8 cellular contexts compared by ENCODE assay signal in the genomic region with DNA sequence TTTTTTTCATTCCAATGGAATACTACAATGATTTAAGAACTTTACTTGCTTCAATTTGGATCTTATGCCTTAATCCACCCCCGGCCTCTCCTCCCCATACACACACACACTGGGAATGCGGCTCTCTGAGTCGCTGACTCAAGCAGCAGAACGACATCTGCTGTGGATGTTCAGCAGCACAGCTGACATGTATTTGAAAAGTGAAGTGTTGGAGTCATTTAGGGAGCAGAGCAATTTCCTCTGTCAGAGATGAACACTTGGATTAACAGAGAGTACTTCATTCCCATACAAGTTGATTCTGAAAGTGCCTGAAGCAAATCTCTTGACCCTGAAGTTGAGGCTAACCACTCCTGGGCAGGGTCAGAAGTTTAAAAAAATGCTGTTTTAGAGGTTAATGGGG. TPM values are rescaled to one million over a fixed set of nuclear protein-coding genes. Genes with fewer than 3 reads are reported as not detected.
DNase-seq lines count a peak whose midpoint lies in the region; TF ChIP-seq lines count a peak whose summit lies in the region.

No MANE protein-coding gene starts in this region.

- TF ChIP-seq CTCF in SK-N-SH (IDR thresholded peaks at IDR 0.05) (peak; percentile 56), cardiac muscle cell (IDR thresholded peaks at IDR 0.05; ENCODE audit: low read depth, low read length) (peak; percentile 47), Caco-2 (IDR thresholded peaks at IDR 0.05; ENCODE audit: insufficient read depth in 1 of 2, low read depth in 1 of 2, low read length in 1 of 2, severe bottlenecking in 1 of 2, unreplicated experiment in 1 of 2) (no peak)

- H3K36me3 ChIP-seq in SK-N-SH (replicated peaks in 1 of 2; ENCODE audit: control insufficient read depth in 1 of 2, insufficient read depth in 2 of 2, low read length in 1 of 2) (no peaks in the 10 kb centered on the region), cardiac muscle cell (no peaks in the 10 kb centered on the region), Caco-2 (ENCODE audit: control insufficient read depth, insufficient read depth, low read length) (no peaks in the 10 kb centered on the region)
- H3K36me3 ChIP-seq in effector memory CD4-positive, alpha-beta T cell (ENCODE audit: control insufficient read depth, insufficient read depth, low read length): no peaks in the 10 kb centered on the region

- no peaks in the 10 kb centered on the region for H4K20me1 ChIP-seq in SK-N-SH (ENCODE audit: insufficient read depth)

- H3K9me3 ChIP-seq in SK-N-SH (no peaks in the 10 kb centered on the region), cardiac muscle cell (ENCODE audit: low read depth) (no peaks in the 10 kb centered on the region), Caco-2 (no peaks in the 10 kb centered on the region)
- H3K9me3 ChIP-seq in effector memory CD4-positive, alpha-beta T cell (ENCODE audit: control insufficient read depth, low read length): no peaks in the 10 kb centered on the region

- H3K4me1 ChIP-seq in SK-N-SH (ENCODE audit: control insufficient read depth in 1 of 2, insufficient read depth in 2 of 2, low read depth in 1 of 2, low read length in 1 of 2) (peaks cover 6 to 28% of the 10 kb centered on the region in 2 experiments; a peak in 3 of 4 replicates), cardiac muscle cell (ENCODE audit: low read depth) (peaks cover 40% of the 10 kb centered on the region), Caco-2 (peaks cover 18% of the 10 kb centered on the region)
- H3K4me1 ChIP-seq in effector memory CD4-positive, alpha-beta T cell (ENCODE audit: control insufficient read depth, insufficient read depth, low read length, poor library complexity, severe bottlenecking): no peaks in the 10 kb centered on the region

- intact Hi-C loops in Caco-2 (cut with micrococcal nuclease; ENCODE audit: unreplicated experiment): no loop called here

- H3K27ac ChIP-seq in SK-N-SH (ENCODE audit: low read depth in 2 of 2, low read length in 1 of 2) (peak overlapping the region; percentile 56 to 68), cardiac muscle cell (peak overlapping the region; percentile 74)
- H3K27ac ChIP-seq in effector memory CD4-positive, alpha-beta T cell (ENCODE audit: insufficient read depth, low read length, poor library complexity, severe bottlenecking): no peak overlapping the region

- POLR2A ChIA-PET in SK-N-SH (lab: Yijun Ruan, JAX) (interaction anchor here (1.0 kb wide), 1 partner anchor 28 kb away, joined by 5 read pairs; the partner anchor contains the start of gene LAMA4), Caco-2 (lab: Charles Lee) (no interaction called here)

- H3K4me2 ChIP-seq in SK-N-SH: peak overlapping the region; percentile 17; the same call in 1 of the 2 replicates

- TF ChIP-seq RAD21 in SK-N-SH (IDR thresholded peaks at IDR 0.05; ENCODE audit: low read length): peak; percentile 75

- no peaks in the 10 kb centered on the region for H3K36me3 Mint-ChIP-seq in Caco-2 (ENCODE audit: insufficient read depth, unreplicated experiment)

- no peak overlapping the region for H3K27ac Mint-ChIP-seq in Caco-2 (ENCODE audit: unreplicated experiment)

- CTCF ChIA-PET in SK-N-SH (lab: Yijun Ruan, JAX): interaction anchor here (0.6 to 4.7 kb wide), 12 partner anchors 10 to 1228 kb away, joined by 3 to 40 read pairs (median 3); no protein-coding TSS in a partner anchor
- CTCF ChIA-PET in Caco-2 (lab: Charles Lee): interaction anchor here (1.6 kb wide), 1 partner anchor 102 kb away, joined by 5 read pairs; no protein-coding TSS in a partner anchor

- H3K4me3 Mint-ChIP-seq in Caco-2 (ENCODE audit: unreplicated experiment): no peak overlapping the region

- 0% methylated on average over 4 of the region's 4 CpGs for WGBS in SK-N-SH (ENCODE audit: low lambda C conversion rate)

- H3K79me2 ChIP-seq in SK-N-SH (ENCODE audit: insufficient read depth): no peaks in the 10 kb centered on the region

- H3K4me1 Mint-ChIP-seq in Caco-2 (ENCODE audit: low read depth, unreplicated experiment): peaks cover 10% of the 10 kb centered on the region

- peak in 1 of 2 experiments; percentile 51; a peak in 1 of 4 replicates for TF ChIP-seq EP300 in SK-N-SH (IDR thresholded peaks at IDR 0.05; ENCODE audit: borderline replicate concordance in 1 of 2, low read depth in 1 of 2, low read length in 1 of 2)

- no peak overlapping the region for H2AFZ ChIP-seq in SK-N-SH (ENCODE audit: low read depth)

- no peaks in the 10 kb centered on the region for H3K9me3 Mint-ChIP-seq in Caco-2 (ENCODE audit: unreplicated experiment)

- no TSS peak for BruUV-seq in Caco-2 (replicated peaks; lab: Mats Ljungman, UMichigan)

- H3K4me3 ChIP-seq in SK-N-SH (ENCODE audit: low read depth in 2 of 2, low read length in 1 of 2) (no peak overlapping the region), cardiac muscle cell (no peak overlapping the region), Caco-2 (ENCODE audit: low read depth, low read length) (no peak overlapping the region)
- no peak overlapping the region for H3K4me3 ChIP-seq in effector memory CD4-positive, alpha-beta T cell (ENCODE audit: insufficient read depth, low read depth, low read length, poor library complexity, severe bottlenecking)

- H3K27me3 ChIP-seq in SK-N-SH (ENCODE audit: insufficient read depth) (no peaks in the 10 kb centered on the region), cardiac muscle cell (no peaks in the 10 kb centered on the region), Caco-2 (replicated peaks; ENCODE audit: control insufficient read depth, insufficient read depth, low read length) (no peaks in the 10 kb centered on the region)
- H3K27me3 ChIP-seq in effector memory CD4-positive, alpha-beta T cell (replicated peaks; ENCODE audit: control insufficient read depth, insufficient read depth, low read length, poor library complexity, severe bottlenecking): no peaks in the 10 kb centered on the region

- peaks cover 5% of the 10 kb centered on the region for H3F3A ChIP-seq in SK-N-SH (replicated peaks; ENCODE audit: insufficient read depth)

- H3K9me2 ChIP-seq in SK-N-SH: no peaks in the 10 kb centered on the region

- DNase-seq in GM04504 (ENCODE audit: low read depth): peak; percentile 79
- peak; percentile 53 for DNase-seq in SK-N-SH
- peak; percentile 79 to 91 for DNase-seq in cardiac muscle cell (ENCODE audit: low read depth in 1 of 2, low spot score in 1 of 2)
- DNase-seq in retina: peak; percentile 37
- no peak for DNase-seq in effector memory CD4-positive, alpha-beta T cell
- no peak for DNase-seq in Caco-2
- DNase-seq in D341Med (ENCODE audit: low spot score): no peak
- no peak for DNase-seq in NCI-H187 treated with DMSO at 0.1 percent for 48 hours (lab: John Stamatoyannopoulos, UW)

- no peaks in the 10 kb centered on the region for H3K27me3 Mint-ChIP-seq in Caco-2 (ENCODE audit: insufficient read depth, unreplicated experiment)

- no peak overlapping the region; the same call in 1 of the 2 replicates for H3K9ac ChIP-seq in SK-N-SH

TF ChIP-seq in SK-N-SH, 30 proteins besides CTCF, POLR2A, EP300 and RAD21 (continues in another document):
- TF ChIP-seq NRF1 (IDR thresholded peaks at IDR 0.05; ENCODE audit: low read depth, low read length) (no peak), RFX5 (IDR thresholded peaks at IDR 0.05; ENCODE audit: low read length) (no peak), MAX (IDR thresholded peaks at IDR 0.05; ENCODE audit: low read depth) (no peak), FOSL2 (IDR thresholded peaks at IDR 0.05; ENCODE audit: borderline replicate concordance, low read depth) (no peak; the same call in 1 of the 2 replicates), POLR2AphosphoS5 (IDR thresholded peaks at IDR 0.05; ENCODE audit: low read depth, low read length) (no peak), TAF1 (IDR thresholded peaks at IDR 0.05; ENCODE audit: borderline replicate concordance, low read depth, low read length) (no peak), SMC3 (IDR thresholded peaks at IDR 0.05; ENCODE audit: low read depth, low read length) (peak; percentile 66), YY1 (IDR thresholded peaks at IDR 0.05; ENCODE audit: low read depth) (no peak), EZH2phosphoT487 (IDR thresholded peaks at IDR 0.05; ENCODE audit: borderline replicate concordance, low read depth) (no peak), PBX3 (IDR thresholded peaks at IDR 0.05) (peak; percentile 36; the same call in 1 of the 2 replicates), GABPA (IDR thresholded peaks at IDR 0.05; ENCODE audit: low read depth) (no peak), TCF12 (IDR thresholded peaks at IDR 0.05) (peak; percentile 67), MEF2A (IDR thresholded peaks at IDR 0.05; ENCODE audit: borderline replicate concordance, low read depth) (no peak)
- TF ChIP-seq, protein P1, sequence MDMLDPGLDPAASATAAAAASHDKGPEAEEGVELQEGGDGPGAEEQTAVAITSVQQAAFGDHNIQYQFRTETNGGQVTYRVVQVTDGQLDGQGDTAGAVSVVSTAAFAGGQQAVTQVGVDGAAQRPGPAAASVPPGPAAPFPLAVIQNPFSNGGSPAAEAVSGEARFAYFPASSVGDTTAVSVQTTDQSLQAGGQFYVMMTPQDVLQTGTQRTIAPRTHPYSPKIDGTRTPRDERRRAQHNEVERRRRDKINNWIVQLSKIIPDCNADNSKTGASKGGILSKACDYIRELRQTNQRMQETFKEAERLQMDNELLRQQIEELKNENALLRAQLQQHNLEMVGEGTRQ (IDR thresholded peaks at IDR 0.05; ENCODE audit: borderline replicate concordance, low read depth, low read length): no peak

RNA-seq across cellular contexts. Expression of gene LAMA4, which starts 27.9 kb away (rescaled TPM):
- polyA plus RNA-seq in SK-N-SH (2012; rRNA removed): 9.4 and 10.5 TPM in 2 replicates
- 6.9 and 7.5 TPM in 2 replicates for polyA plus RNA-seq in SK-N-SH (2012; cell fraction: cytosol; rRNA removed)
- 14.6 and 14.9 TPM in 2 replicates for polyA plus RNA-seq in SK-N-SH (2012; cell fraction: nucleus; rRNA removed)
- total RNA-seq in cardiac muscle cell: 155 and 304 TPM in 2 replicates
- 162 and 244 TPM in 2 replicates for polyA plus RNA-seq in cardiac muscle cell
- total RNA-seq in Caco-2 (2022): 0.37 TPM in 1 of 2 replicates, not detected in the other

Comparison
In these comparisons a context has a peak if more than half of its experiments do, and no peak if none do; other contexts are left out.
1. DNase-seq: peak in GM04504 (single experiment), SK-N-SH (single experiment), cardiac muscle cell (2 of 2) and retina (single experiment); none in effector memory CD4-positive, alpha-beta T cell (0 of 3), Caco-2 (0 of 2), D341Med (single experiment) and NCI-H187 treated with DMSO at 0.1 percent for 48 hours (single experiment).
2. CTCF ChIP-seq: peak in SK-N-SH (single experiment) and cardiac muscle cell (single experiment); none in Caco-2 (0 of 2).
3. RNA of gene LAMA4, which starts 27.9 kb away (total RNA-seq): 155 to 304 TPM in cardiac muscle cell; 0.37 TPM in Caco-2; every median in the first group is over 100 times any median in the second.